8 cellular contexts compared by ENCODE assay signal in the genomic region with DNA sequence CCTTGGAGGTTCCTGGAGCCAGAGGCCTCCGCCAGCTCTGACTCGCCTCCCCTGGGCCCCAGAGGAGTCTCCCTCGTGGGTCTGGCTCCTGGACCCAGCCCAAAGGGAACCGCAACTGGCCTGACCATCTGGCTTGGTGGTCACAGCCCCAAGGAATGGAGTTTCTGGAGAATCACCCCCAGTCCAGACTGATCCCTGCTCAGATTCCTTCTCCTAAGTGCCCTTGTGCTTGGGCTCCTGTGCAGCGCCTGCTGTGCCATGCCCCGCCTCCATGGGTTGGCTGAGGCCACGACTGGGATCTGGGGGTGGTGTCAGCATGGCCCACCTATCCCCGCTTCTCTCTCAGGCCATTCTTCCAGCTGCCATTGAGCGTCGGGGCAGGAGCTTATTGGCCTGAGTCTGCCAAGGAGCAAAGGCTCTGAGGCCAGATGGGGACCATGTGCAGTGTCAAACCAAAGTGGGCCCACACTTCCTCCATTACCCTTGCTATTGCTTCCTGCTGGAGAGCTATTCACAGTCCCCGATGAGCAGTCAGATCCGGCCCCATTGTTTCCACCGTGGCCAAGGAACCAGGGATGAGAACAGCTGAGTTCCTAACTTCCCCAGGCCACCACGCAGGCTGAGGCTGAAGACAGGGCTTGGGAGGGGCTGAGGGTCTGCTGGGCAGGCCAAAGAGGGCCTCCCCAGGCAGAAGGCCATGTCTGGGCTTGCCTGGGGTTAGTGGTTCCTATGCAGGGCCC. TPM values are rescaled to one million over a fixed set of nuclear protein-coding genes. Genes with fewer than 3 reads are reported as not detected.
A peak's percentile ranks its signal among the peaks of the same experiment; 100 is the strongest.
DNase-seq lines count a peak whose midpoint lies in the region; ATAC-seq and TF ChIP-seq lines count a peak whose summit lies in the region.

No MANE protein-coding gene starts in this region.

- H3K27ac ChIP-seq in RWPE1 (peak overlapping the region; percentile 95), epithelial cell of prostate (peak overlapping the region; percentile 63), prostate gland (peak overlapping the region; percentile 66 to 73)

- intact Hi-C loops in prostate gland (cut with DNase I) = no loop called here

- WGBS in prostate gland = 41% methylated on average over 14 of the region's 14 CpGs

- no peaks in the 10 kb centered on the region for H3K36me3 ChIP-seq in prostate gland

- ATAC-seq in activated naive CD4-positive, alpha-beta T cell treated with anti-CD3 and anti-CD28 coated beads, Interleukin-2, amount 50 U/mL, for 72 hours = no peak
- no peak for ATAC-seq in HG03521 (IDR thresholded peaks at IDR 0.05; ENCODE audit: unreplicated experiment)

- H3K36me3 Mint-ChIP-seq in activated naive CD4-positive, alpha-beta T cell treated with anti-CD3 and anti-CD28 coated beads, Interleukin-2, amount 50 U/mL, for 72 hours = no peaks in the 10 kb centered on the region

- no peaks in the 10 kb centered on the region for H3K9me3 ChIP-seq in prostate gland

- CTCF ChIA-PET in RWPE1 (lab: Yijun Ruan, JAX) = interaction anchor here (0.6 to 1.6 kb wide), 3 partner anchors 8 to 109 kb away, joined by 3 to 5 read pairs (median 3); no protein-coding TSS in a partner anchor

- no peak overlapping the region for H3K27ac Mint-ChIP-seq in activated naive CD4-positive, alpha-beta T cell treated with anti-CD3 and anti-CD28 coated beads, Interleukin-2, amount 50 U/mL, for 72 hours

- TF ChIP-seq CTCF in RWPE1 (conservative IDR thresholded peaks at IDR 0.05; ENCODE audit: low read depth) (no peak), prostate gland (IDR thresholded peaks at IDR 0.05) (no peak)

- no peaks in the 10 kb centered on the region for H3K27me3 ChIP-seq in prostate gland (replicated peaks; ENCODE audit: insufficient read depth)

- DNase-seq in ELR (ENCODE audit: low read depth) (peak; percentile 59), RWPE1 (ENCODE audit: low spot score) (no peak), epithelial cell of prostate (ENCODE audit: low read depth, low spot score) (no peak), prostate gland (ENCODE audit: low spot score) (no peak), pons (ENCODE audit: low spot score) (no peak)
- no peak for DNase-seq in activated naive CD4-positive, alpha-beta T cell treated with anti-CD3 and anti-CD28 coated beads, Interleukin-2, amount 50 U/mL, for 72 hours (ENCODE audit: low spot score in 2 of 2)
- DNase-seq in activated CD8-positive, alpha-beta memory T cell treated with anti-CD3 and anti-CD28 coated beads, Interleukin-2, amount 50 U/mL, for 4 hours = no peak

- no peak for TF ChIP-seq POLR2A in prostate gland (IDR thresholded peaks at IDR 0.05)

- H3K4me1 ChIP-seq in prostate gland (replicated peaks) = peaks cover 12% of the 10 kb centered on the region

- no peak overlapping the region for H3K4me3 ChIP-seq in prostate gland

- POLR2A ChIA-PET in RWPE1 (lab: Yijun Ruan, JAX; ENCODE audit: low non-redundant PET) = no interaction called here

- H3K9me3 Mint-ChIP-seq in activated naive CD4-positive, alpha-beta T cell treated with anti-CD3 and anti-CD28 coated beads, Interleukin-2, amount 50 U/mL, for 72 hours = no peaks in the 10 kb centered on the region

RNA-seq across cellular contexts. Expression of a gene that starts 19.0 kb away (rescaled TPM):
- total RNA-seq in prostate gland = 10 to 100 TPM; 14.3 to 29.4 TPM
- total RNA-seq in activated naive CD4-positive, alpha-beta T cell treated with anti-CD3 and anti-CD28 coated beads, Interleukin-2, amount 50 U/mL, for 72 hours = not detected

RNA-seq across cellular contexts. Expression of a gene that starts 46.0 kb away (rescaled TPM):
- total RNA-seq in prostate gland = 10 to 100 TPM; 23.6 to 25.6 TPM
- total RNA-seq in activated naive CD4-positive, alpha-beta T cell treated with anti-CD3 and anti-CD28 coated beads, Interleukin-2, amount 50 U/mL, for 72 hours = 1 to 10 TPM; 3.1 to 4.0 TPM

RNA-seq across cellular contexts. Expression of a gene that starts 53.6 kb away (rescaled TPM):
- total RNA-seq in prostate gland = 100 to 1,000 TPM; 125 to 277 TPM
- 10 to 100 TPM; 66.5 to 93.8 TPM for total RNA-seq in activated naive CD4-positive, alpha-beta T cell treated with anti-CD3 and anti-CD28 coated beads, Interleukin-2, amount 50 U/mL, for 72 hours

Comparison
In these comparisons a context has a peak if more than half of its experiments do, and no peak if none do; other contexts are left out.
1. RNA of a gene that starts 19.0 kb away (total RNA-seq): 14.3 to 29.4 TPM in prostate gland; not detected in activated naive CD4-positive, alpha-beta T cell treated with anti-CD3 and anti-CD28 coated beads, Interleukin-2, amount 50 U/mL, for 72 hours; every median in the first group is over 10 times any median in the second.
2. RNA of a gene that starts 46.0 kb away (total RNA-seq): 23.6 to 25.6 TPM in prostate gland; 3.1 to 4.0 TPM in activated naive CD4-positive, alpha-beta T cell treated with anti-CD3 and anti-CD28 coated beads, Interleukin-2, amount 50 U/mL, for 72 hours; every median in the first group is over 4 times any median in the second.
3. Peak in every context shown above with its lines, with median percentiles within 50 percentile points of each other: H3K27ac ChIP-seq.